ENCODE assay signal across 9 cellular contexts in genomic region chr11:9139628-9140357, GRCh38. TPM values are rescaled to one million over a fixed set of nuclear protein-coding genes. Genes with fewer than 3 reads are reported as not detected.
A peak's percentile ranks its signal among the peaks of the same experiment; 100 is the strongest.
DNase-seq lines count a peak whose midpoint lies in the region; ATAC-seq and TF ChIP-seq lines count a peak whose summit lies in the region.
"Had no signal": no experiment of that assay in that cellular context is flagged by ENCODE, and none has a peak within 500 bp of the region (broad histone marks: within the 10 kb centered on the region; RNA-seq: fewer than 3 reads in every experiment).

No MANE protein-coding gene starts in this region.

- WGBS in esophagus muscularis mucosa: 76% methylated on average over 7 of the region's 7 CpGs

- peaks cover 36% of the 10 kb centered on the region for H3K4me1 Mint-ChIP-seq in activated CD4-positive, alpha-beta T cell treated with anti-CD3 and anti-CD28 coated beads for 36 hours

- CTCF ChIA-PET in activated CD4-positive, alpha-beta T cell treated with anti-CD3 and anti-CD28 coated beads for 36 hours (lab: Charles Lee): interaction anchor here (0.5 to 5.1 kb wide), 9 partner anchors 10 to 935 kb away, joined by 3 to 124 read pairs (median 3); no protein-coding TSS in a partner anchor
- CTCF ChIA-PET in RWPE1 (lab: Yijun Ruan, JAX): no interaction called here

- H3K4me1 ChIP-seq in esophagus muscularis mucosa: peaks cover 16 to 44% (median 31%) of the 10 kb centered on the region in 4 donors
- H3K4me1 ChIP-seq in stomach smooth muscle (ENCODE audit: control insufficient read depth, insufficient read depth, low read length): peaks cover 40% of the 10 kb centered on the region
- H3K4me1 ChIP-seq: Peyer's patch had no signal

- no peak for TF ChIP-seq POLR2A in esophagus muscularis mucosa (IDR thresholded peaks at IDR 0.05; ENCODE audit: low read depth)

- H3K9me3 ChIP-seq in esophagus muscularis mucosa: no peaks in the 10 kb centered on the region
- no peaks in the 10 kb centered on the region for H3K9me3 ChIP-seq in stomach smooth muscle (ENCODE audit: control insufficient read depth in 2 of 2, low read length in 2 of 2)
- H3K9me3 ChIP-seq: Peyer's patch had no signal

- no peak for TF ChIP-seq EP300 in esophagus muscularis mucosa (IDR thresholded peaks at IDR 0.05)

- no peaks in the 10 kb centered on the region for H3K9me3 Mint-ChIP-seq in activated CD4-positive, alpha-beta T cell treated with anti-CD3 and anti-CD28 coated beads for 36 hours (ENCODE audit: low read depth)

- ATAC-seq in activated CD4-positive, alpha-beta T cell treated with anti-CD3 and anti-CD28 coated beads for 36 hours: no peak
- ATAC-seq in HG03039 (IDR thresholded peaks at IDR 0.05; ENCODE audit: unreplicated experiment): no peak
- no peak for ATAC-seq in HG03521 (IDR thresholded peaks at IDR 0.05; ENCODE audit: unreplicated experiment)

- H3K27ac ChIP-seq in RWPE1 (peak overlapping the region; percentile 83), esophagus muscularis mucosa (replicated peaks in 1 of 4) (peak overlapping the region; percentile 29 to 70 (median 48)), stomach smooth muscle (ENCODE audit: low read length) (peak overlapping the region; percentile 71)

- H3K36me3 Mint-ChIP-seq in activated CD4-positive, alpha-beta T cell treated with anti-CD3 and anti-CD28 coated beads for 36 hours (ENCODE audit: low read depth): peaks cover 9% of the 10 kb centered on the region

- DNase-seq in activated CD4-positive, alpha-beta T cell treated with anti-CD3 and anti-CD28 coated beads for 36 hours: no peak
- DNase-seq in activated CD4-positive, alpha-beta T cell treated with anti-CD3 and anti-CD28 coated beads for 4 hours: no peak
- DNase-seq in RWPE1 (ENCODE audit: low spot score) (no peak), esophagus muscularis mucosa (ENCODE audit: extremely low spot score) (no peak), foreskin melanocyte (no peak)
- DNase-seq: Peyer's patch had no signal

- no peaks in the 10 kb centered on the region for H3K27me3 Mint-ChIP-seq in activated CD4-positive, alpha-beta T cell treated with anti-CD3 and anti-CD28 coated beads for 36 hours

- intact Hi-C loops in activated CD4-positive, alpha-beta T cell treated with anti-CD3 and anti-CD28 coated beads for 36 hours (cut with DNase I, micrococcal nuclease): loop anchor here (5.0 to 10.0 kb wide), 4 partner anchors 77 to 457 kb away; partner anchors contain the start of genes NRIP3 (in 2 of the 2), RPL27A (in 2 of the 2) and TRIM66 (in 2 of the 2)
- intact Hi-C loops in esophagus muscularis mucosa (cut with DNase I): loop anchor here (5.0 kb wide), 1 partner anchor 222 kb away; no protein-coding TSS in a partner anchor

- no peak for TF ChIP-seq CTCF in RWPE1 (conservative IDR thresholded peaks at IDR 0.05; ENCODE audit: low read depth)
- no peak for TF ChIP-seq CTCF in esophagus muscularis mucosa (IDR thresholded peaks at IDR 0.05)

- POLR2A ChIA-PET in activated CD4-positive, alpha-beta T cell treated with anti-CD3 and anti-CD28 coated beads for 36 hours (lab: Charles Lee): interaction anchor here (0.6 to 0.7 kb wide), 2 partner anchors 145 to 874 kb away, joined by 3 to 4 read pairs; no protein-coding TSS in a partner anchor
- POLR2A ChIA-PET in RWPE1 (lab: Yijun Ruan, JAX; ENCODE audit: low non-redundant PET): no interaction called here

- no peak overlapping the region for H3K4me3 Mint-ChIP-seq in activated CD4-positive, alpha-beta T cell treated with anti-CD3 and anti-CD28 coated beads for 36 hours

- H3K27me3 ChIP-seq in esophagus muscularis mucosa (no peaks in the 10 kb centered on the region), stomach smooth muscle (ENCODE audit: control insufficient read depth in 1 of 2, insufficient read depth in 2 of 2, low read length in 2 of 2) (no peaks in the 10 kb centered on the region)
- H3K27me3 ChIP-seq: Peyer's patch had no signal

- H3K9ac ChIP-seq in stomach smooth muscle (ENCODE audit: low read length in 2 of 2): peak overlapping the region; percentile 13 to 59

- H3K36me3 ChIP-seq in esophagus muscularis mucosa (peaks cover 12 to 79% (median 64%) of the 10 kb centered on the region in 4 donors), stomach smooth muscle (ENCODE audit: control insufficient read depth in 2 of 2, insufficient read depth in 2 of 2, low read length in 2 of 2) (peaks cover 24 to 33% of the 10 kb centered on the region in 2 donors)

- H3K27ac Mint-ChIP-seq in activated CD4-positive, alpha-beta T cell treated with anti-CD3 and anti-CD28 coated beads for 36 hours: peak overlapping the region; percentile 33

- H3K4me3 ChIP-seq in esophagus muscularis mucosa (no peak overlapping the region), stomach smooth muscle (ENCODE audit: low read length in 2 of 2) (no peak overlapping the region)
- H3K4me3 ChIP-seq: Peyer's patch had no signal

RNA-seq across cellular contexts. Expression of gene SCUBE2, which starts 48.4 kb away (rescaled TPM):
- total RNA-seq in activated CD4-positive, alpha-beta T cell treated with anti-CD3 and anti-CD28 coated beads for 36 hours: not detected
- 10 to 100 TPM in 1 of 4 donors, 1 to 10 TPM in 3; 1.7 to 11.5 (median 8.2) TPM for total RNA-seq in esophagus muscularis mucosa
